ENCODE assay signal across 16 cellular contexts in genomic region chr11:77083553-77084245, GRCh38. TPM values are rescaled to one million over a fixed set of nuclear protein-coding genes. Genes with fewer than 3 reads are reported as not detected.
DNase-seq lines count a peak whose midpoint lies in the region; ATAC-seq and TF ChIP-seq lines count a peak whose summit lies in the region.
"Had no signal": no experiment of that assay in that cellular context is flagged by ENCODE, and none has a peak within 500 bp of the region (broad histone marks: within the 10 kb centered on the region; RNA-seq: fewer than 3 reads in every experiment).

No MANE protein-coding gene starts in this region.

- H3K4me2 ChIP-seq in skeletal muscle satellite cell (ENCODE audit: low read length), result no peak overlapping the region
- H3K4me2 ChIP-seq: KMS-11 had no signal

- no peaks in the 10 kb centered on the region for H3K36me3 Mint-ChIP-seq in activated CD8-positive, alpha-beta T cell treated with anti-CD3 and anti-CD28 coated beads for 36 hours (ENCODE audit: low read depth)

- H3K27me3 ChIP-seq in skeletal muscle satellite cell (ENCODE audit: control insufficient read depth, insufficient read depth, low read length), result no peaks in the 10 kb centered on the region
- H3K27me3 ChIP-seq: thyroid gland had no signal

- peaks cover 29% of the 10 kb centered on the region for H3K4me1 ChIP-seq in skeletal muscle satellite cell (ENCODE audit: control insufficient read depth, insufficient read depth, low read length)
- H3K4me1 ChIP-seq: parathyroid adenoma had no signal

- H3K27me3 Mint-ChIP-seq in activated CD8-positive, alpha-beta T cell treated with anti-CD3 and anti-CD28 coated beads for 36 hours, result no peaks in the 10 kb centered on the region

- H3K9me3 ChIP-seq in skeletal muscle satellite cell (replicated peaks; ENCODE audit: low read length), result no peaks in the 10 kb centered on the region
- H3K9me3 ChIP-seq: thyroid gland had no signal

- H3K4me3 ChIP-seq in skeletal muscle satellite cell (ENCODE audit: low read length), result no peak overlapping the region
- H3K4me3 ChIP-seq: thyroid gland had no signal

- peak; percentile 58 for DNase-seq in activated effector memory CD4-positive, alpha-beta T cell treated with anti-CD3 and anti-CD28 coated beads, Interleukin-2, amount 50 U/mL, for 16 hours
- no peak for DNase-seq in activated effector memory CD4-positive, alpha-beta T cell treated with Interleukin-2 at 50 U/mL for 16 hours
- no peak for DNase-seq in activated CD8-positive, alpha-beta T cell treated with anti-CD3 and anti-CD28 coated beads for 36 hours
- DNase-seq in left colon, result peak; percentile 6 to 31
- DNase-seq in KG1 (lab: John Stamatoyannopoulos, UW), result no peak
- DNase-seq in HT-29 (ENCODE audit: low spot score), result no peak
- DNase-seq: activated CD4-positive, alpha-beta T cell treated with anti-CD3 and anti-CD28 coated beads, Interleukin-2, amount 50 U/mL, for 4 hours; NCI-H1694 treated with DMSO at 0.1 percent for 48 hours; NCI-H526 treated with DMSO at 0.1 percent for 48 hours; thyroid gland had no signal

- H3K27ac Mint-ChIP-seq in activated CD8-positive, alpha-beta T cell treated with anti-CD3 and anti-CD28 coated beads for 36 hours, result peak overlapping the region; percentile 94

- no peaks in the 10 kb centered on the region for H3K9me3 Mint-ChIP-seq in activated CD8-positive, alpha-beta T cell treated with anti-CD3 and anti-CD28 coated beads for 36 hours

- CTCF ChIA-PET in activated CD8-positive, alpha-beta T cell treated with anti-CD3 and anti-CD28 coated beads for 36 hours (lab: Charles Lee), result interaction anchor here (4.8 to 4.9 kb wide), 2 partner anchors 7 to 163 kb away, joined by 17 to 54 read pairs; no protein-coding TSS in a partner anchor

- no peak for TF ChIP-seq CTCF in activated CD8-positive, alpha-beta T cell treated with anti-CD3 and anti-CD28 coated beads for 36 hours (IDR thresholded peaks at IDR 0.05)

- intact Hi-C loops in activated CD8-positive, alpha-beta T cell treated with anti-CD3 and anti-CD28 coated beads for 36 hours (cut with micrococcal nuclease), result no loop called here
- intact Hi-C loops in left colon (cut with DNase I, micrococcal nuclease), result no loop called here

- peaks cover 19% of the 10 kb centered on the region for H3K4me1 Mint-ChIP-seq in activated CD8-positive, alpha-beta T cell treated with anti-CD3 and anti-CD28 coated beads for 36 hours (ENCODE audit: low read depth)

- peaks cover 22% of the 10 kb centered on the region for H3K36me3 ChIP-seq in skeletal muscle satellite cell (ENCODE audit: insufficient read depth, low read length)
- H3K36me3 ChIP-seq: thyroid gland had no signal

- H3K9ac ChIP-seq in skeletal muscle satellite cell (ENCODE audit: low read depth, low read length), result peak overlapping the region; percentile 54
- H3K9ac ChIP-seq: KMS-11, parathyroid adenoma had no signal

- no peak for ATAC-seq in activated CD8-positive, alpha-beta T cell treated with anti-CD3 and anti-CD28 coated beads for 36 hours
- ATAC-seq in left colon (no peak), GM21529 (IDR thresholded peaks at IDR 0.05; ENCODE audit: unreplicated experiment) (no peak)

- POLR2A ChIA-PET in activated CD8-positive, alpha-beta T cell treated with anti-CD3 and anti-CD28 coated beads for 36 hours (lab: Charles Lee), result interaction anchor here (1.2 to 2.6 kb wide), 2 partner anchors 18 to 20 kb away, joined by 3 to 7 read pairs; partner anchors contain the start of gene CAPN5

- no peak overlapping the region for H3K4me3 Mint-ChIP-seq in activated CD8-positive, alpha-beta T cell treated with anti-CD3 and anti-CD28 coated beads for 36 hours

RNA-seq across cellular contexts. Expression of gene CAPN5, which starts 16.9 kb away (rescaled TPM):
- 1 to 10 TPM; 1.6 to 2.2 TPM for total RNA-seq in activated CD8-positive, alpha-beta T cell treated with anti-CD3 and anti-CD28 coated beads for 36 hours
- total RNA-seq in left colon, result 100 to 1,000 TPM; 219 to 339 TPM
- total RNA-seq in skeletal muscle satellite cell (2012; rRNA removed), result 21.2 and 21.5 TPM in 2 replicates
- total RNA-seq in HT-29 (2014; rRNA removed; shearing (Covaris generic)), result 30.5 and 30.9 TPM in 2 replicates

RNA-seq across cellular contexts. Expression of gene OMP, which starts 18.9 kb away (rescaled TPM):
- total RNA-seq in activated CD8-positive, alpha-beta T cell treated with anti-CD3 and anti-CD28 coated beads for 36 hours, result not detected
- total RNA-seq in left colon, result 10 to 100 TPM in 1 of 2 donors, 1 to 10 TPM in 1; 7.1 to 11.9 TPM
- total RNA-seq in skeletal muscle satellite cell (2012; rRNA removed), result not detected in 2 replicates
- total RNA-seq in HT-29 (2014; rRNA removed; shearing (Covaris generic)), result 2.8 TPM in 1 of 2 replicates, not detected in the other
- total RNA-seq: dermis microvascular lymphatic vessel endothelial cell, H1 had no signal

RNA-seq across cellular contexts. Expression of gene MYO7A, which starts 44.3 kb away (rescaled TPM):
- total RNA-seq in activated CD8-positive, alpha-beta T cell treated with anti-CD3 and anti-CD28 coated beads for 36 hours, result under 1 TPM; 0.09 to 0.14 TPM
- 1 to 10 TPM; 4.8 to 5.8 TPM for total RNA-seq in left colon
- total RNA-seq in skeletal muscle satellite cell (2012; rRNA removed), result under 0.01 and 0.25 TPM in 2 replicates
- total RNA-seq in HT-29 (2014; rRNA removed; shearing (Covaris generic)), result 1.9 and 2.3 TPM in 2 replicates

RNA-seq across cellular contexts. Expression of gene B3GNT6, which starts 49.5 kb away (rescaled TPM):
- total RNA-seq in activated CD8-positive, alpha-beta T cell treated with anti-CD3 and anti-CD28 coated beads for 36 hours, result not detected
- 100 to 1,000 TPM; 107 to 134 TPM for total RNA-seq in left colon
- total RNA-seq in skeletal muscle satellite cell (2012; rRNA removed), result not detected in 2 replicates
- total RNA-seq in HT-29 (2014; rRNA removed; shearing (Covaris generic)), result 0.61 and 1.4 TPM in 2 replicates
- total RNA-seq: dermis microvascular lymphatic vessel endothelial cell, H1 had no signal

Comparison
In these comparisons a context has a peak if more than half of its experiments do, and no peak if none do; other contexts are left out.
1. DNase-seq: peak in activated effector memory CD4-positive, alpha-beta T cell treated with anti-CD3 and anti-CD28 coated beads, Interleukin-2, amount 50 U/mL, for 16 hours (single experiment) and left colon (2 of 2); none in activated effector memory CD4-positive, alpha-beta T cell treated with Interleukin-2 at 50 U/mL for 16 hours (single experiment), activated CD8-positive, alpha-beta T cell treated with anti-CD3 and anti-CD28 coated beads for 36 hours (single experiment), KG1 (single experiment) and HT-29 (single experiment).